2 cellular contexts compared by ENCODE assay signal in the genomic region with DNA sequence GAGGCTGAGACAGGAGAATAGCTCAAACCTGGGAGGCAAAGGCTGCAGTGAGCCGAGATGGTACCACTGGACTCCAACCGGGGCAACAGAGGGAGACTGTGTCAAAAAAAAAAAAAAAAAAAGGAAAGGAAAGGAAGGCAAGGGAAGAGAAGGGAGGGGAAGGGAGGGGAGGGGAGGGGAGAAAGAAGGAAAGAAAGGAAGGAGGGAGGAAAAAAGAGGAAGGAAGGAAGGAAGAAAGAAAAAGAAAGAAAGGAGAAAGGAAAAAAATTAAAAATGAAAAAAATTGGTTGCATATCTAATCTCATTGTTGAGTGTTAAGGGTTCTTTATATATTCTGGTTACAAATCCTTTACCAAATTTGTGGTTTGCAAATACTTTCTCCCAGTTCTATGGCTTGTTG.
TF ChIP-seq lines count a peak whose summit lies in the region.

No MANE protein-coding gene starts in this region.

TF ChIP-seq in HepG2, 621 proteins besides CTCF, POLR2A, EP300 and RAD21:
- TF ChIP-seq PAX8 (CRISPR knock-in tag; IDR thresholded peaks at IDR 0.05; ENCODE audit: borderline replicate concordance) (no peak), HNRNPK (IDR thresholded peaks at IDR 0.05; ENCODE audit: low read depth, low read length, poor library complexity, severe bottlenecking) (peak; percentile 86)

TF ChIP-seq in K562, 482 proteins besides CTCF, POLR2A, EP300 and RAD21:
- no peak for TF ChIP-seq RUNX1 (IDR thresholded peaks at IDR 0.05; ENCODE audit: low read depth)
- TF ChIP-seq, protein P1, sequence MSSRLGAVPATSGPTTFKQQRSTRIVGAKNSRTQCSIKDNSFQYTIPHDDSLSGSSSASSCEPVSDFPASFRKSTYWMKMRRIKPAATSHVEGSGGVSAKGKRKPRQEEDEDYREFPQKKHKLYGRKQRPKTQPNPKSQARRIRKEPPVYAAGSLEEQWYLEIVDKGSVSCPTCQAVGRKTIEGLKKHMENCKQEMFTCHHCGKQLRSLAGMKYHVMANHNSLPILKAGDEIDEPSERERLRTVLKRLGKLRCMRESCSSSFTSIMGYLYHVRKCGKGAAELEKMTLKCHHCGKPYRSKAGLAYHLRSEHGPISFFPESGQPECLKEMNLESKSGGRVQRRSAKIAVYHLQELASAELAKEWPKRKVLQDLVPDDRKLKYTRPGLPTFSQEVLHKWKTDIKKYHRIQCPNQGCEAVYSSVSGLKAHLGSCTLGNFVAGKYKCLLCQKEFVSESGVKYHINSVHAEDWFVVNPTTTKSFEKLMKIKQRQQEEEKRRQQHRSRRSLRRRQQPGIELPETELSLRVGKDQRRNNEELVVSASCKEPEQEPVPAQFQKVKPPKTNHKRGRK (tag; IDR thresholded peaks at IDR 0.05): peak; percentile 90
